Comparison of ENCODE assay signal across 18 cellular contexts in the genomic region with DNA sequence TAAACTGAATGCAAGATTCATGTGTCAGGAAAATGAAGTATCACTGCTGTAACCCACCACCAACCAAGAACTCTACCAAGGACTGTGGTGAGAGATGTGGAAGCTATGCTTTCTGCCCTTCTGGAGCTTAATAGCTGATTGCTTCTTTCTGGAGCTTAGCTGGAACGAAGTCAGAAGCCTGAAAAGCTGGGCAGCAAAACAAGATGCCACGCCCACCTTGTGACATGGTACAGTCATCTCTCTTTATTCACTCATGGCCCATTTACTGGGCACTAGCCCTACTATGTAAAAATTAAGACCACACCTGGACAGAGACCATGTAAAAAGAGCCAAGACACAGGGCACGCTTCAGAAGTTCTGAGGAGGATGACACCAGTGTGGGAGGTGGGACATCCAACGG. TPM values are rescaled to one million over a fixed set of nuclear protein-coding genes. Genes with fewer than 3 reads are reported as not detected.
DNase-seq lines count a peak whose midpoint lies in the region; ATAC-seq and TF ChIP-seq lines count a peak whose summit lies in the region.
"Had no signal": no experiment of that assay in that cellular context is flagged by ENCODE, and none has a peak within 500 bp of the region (broad histone marks: within the 10 kb centered on the region; RNA-seq: fewer than 3 reads in every experiment).

No MANE protein-coding gene starts in this region.

- no peak overlapping the region for H3K18ac ChIP-seq in neuronal stem cell (ENCODE audit: low read length)

- H3K36me3 Mint-ChIP-seq in chondrocyte (ENCODE audit: low read depth) = peaks cover 15% of the 10 kb centered on the region
- peaks cover 23 to 25% of the 10 kb centered on the region in 2 donors for H3K36me3 Mint-ChIP-seq in CD4-positive, alpha-beta memory T cell

- H3K27me3 ChIP-seq in left ventricle myocardium inferior (ENCODE audit: low read depth) (no peaks in the 10 kb centered on the region), neuronal stem cell (ENCODE audit: control insufficient read depth in 3 of 3, insufficient read depth in 3 of 3, low read depth in 1 of 3, low read length in 3 of 3) (no peaks in the 10 kb centered on the region), body of pancreas (no peaks in the 10 kb centered on the region)
- no peaks in the 10 kb centered on the region for H3K27me3 ChIP-seq in CD4-positive, alpha-beta memory T cell (ENCODE audit: insufficient read depth, low read length)
- H3K27me3 ChIP-seq: ovary, upper lobe of right lung had no signal

- POLR2A ChIA-PET in CD4-positive, alpha-beta memory T cell (lab: Charles Lee; ENCODE audit: partially characterized antibody) = no interaction called here

- H3K4ac ChIP-seq in neuronal stem cell (ENCODE audit: low read length) = no peak overlapping the region

- no peaks in the 10 kb centered on the region for H3K9me3 Mint-ChIP-seq in chondrocyte (ENCODE audit: low read depth)
- H3K9me3 Mint-ChIP-seq in CD4-positive, alpha-beta memory T cell = no peaks in the 10 kb centered on the region

- peak overlapping the region; percentile 55 for H2BK15ac ChIP-seq in neuronal stem cell (ENCODE audit: low read length)

- no peak overlapping the region for H3K23ac ChIP-seq in neuronal stem cell (ENCODE audit: low read depth, low read length, poor library complexity)

- CTCF ChIA-PET in CD4-positive, alpha-beta memory T cell (lab: Charles Lee; ENCODE audit: partially characterized antibody) = no interaction called here

- intact Hi-C loops in left ventricle myocardium inferior (cut with micrococcal nuclease) = no loop called here
- intact Hi-C loops in left ventricle myocardium superior (cut with micrococcal nuclease) = no loop called here
- intact Hi-C loops in CD4-positive, alpha-beta memory T cell (cut with micrococcal nuclease) = no loop called here
- intact Hi-C loops in body of pancreas (cut with DNase I) = no loop called here

- H3K4me2 ChIP-seq in neuronal stem cell (ENCODE audit: insufficient read depth, low read length, poor library complexity, severe bottlenecking) = no peak overlapping the region

- H4K8ac ChIP-seq in neuronal stem cell (ENCODE audit: low read depth, low read length) = no peak overlapping the region

- H3K4me3 Mint-ChIP-seq in chondrocyte (ENCODE audit: unreplicated experiment) = no peak overlapping the region
- no peak overlapping the region for H3K4me3 Mint-ChIP-seq in CD4-positive, alpha-beta memory T cell
- H3K4me3 Mint-ChIP-seq: activated CD8-positive, alpha-beta memory T cell treated with anti-CD3 and anti-CD28 coated beads, Interleukin-2, amount 10 ng/mL, durations not matched to agents 7 days and 5 days had no signal

- no peak overlapping the region for H2AK5ac ChIP-seq in neuronal stem cell (ENCODE audit: low read depth, low read length)

- no peak for TF ChIP-seq POLR2A in body of pancreas (IDR thresholded peaks at IDR 0.05)

- H2BK120ac ChIP-seq in neuronal stem cell (ENCODE audit: low read depth, low read length) = no peak overlapping the region

- WGBS in neuronal stem cell (ENCODE audit: extremely low coverage in 2 of 2, insufficient read length in 2 of 2, insufficient replicate concordance in 1 of 2), 2 donors = no CpG with 5 or more reads among the region's 4 CpGs
- 93 to 96% methylated on average over 4 of the region's 4 CpGs for WGBS in body of pancreas, 2 donors

- no peak overlapping the region for H2BK5ac ChIP-seq in neuronal stem cell (ENCODE audit: low read length)

- H3K4me1 ChIP-seq in left ventricle myocardium inferior (peaks cover 66% of the 10 kb centered on the region), neuronal stem cell (ENCODE audit: control insufficient read depth in 2 of 2, insufficient read depth in 1 of 2, low read depth in 1 of 2, low read length in 2 of 2) (peaks cover 5 to 13% of the 10 kb centered on the region in 2 donors), body of pancreas (peaks cover 50% of the 10 kb centered on the region)
- H3K4me1 ChIP-seq in CD4-positive, alpha-beta memory T cell (ENCODE audit: insufficient read depth, low read length) = no peaks in the 10 kb centered on the region

- no peak for TF ChIP-seq CTCF in left ventricle myocardium inferior (IDR thresholded peaks at IDR 0.05; ENCODE audit: borderline replicate concordance)
- TF ChIP-seq CTCF in chondrocyte (IDR thresholded peaks at IDR 0.05) = no peak
- no peak for TF ChIP-seq CTCF in body of pancreas (IDR thresholded peaks at IDR 0.05)

- no peak overlapping the region for H4K91ac ChIP-seq in neuronal stem cell (ENCODE audit: low read depth, low read length, poor library complexity)

- ATAC-seq in left ventricle myocardium superior = no peak
- no peak for ATAC-seq in HG03432 (IDR thresholded peaks at IDR 0.05; ENCODE audit: unreplicated experiment)
- no peak for ATAC-seq in body of pancreas
- ATAC-seq in GM21381 (IDR thresholded peaks at IDR 0.05; ENCODE audit: unreplicated experiment) = no peak
- ATAC-seq: activated CD8-positive, alpha-beta memory T cell treated with anti-CD3 and anti-CD28 coated beads, Interleukin-2, amount 10 ng/mL, durations not matched to agents 7 days and 5 days; upper lobe of right lung had no signal

- H3K9ac ChIP-seq in neuronal stem cell (ENCODE audit: low read depth, low read length, poor library complexity) = peak overlapping the region; percentile 55

- no peaks in the 10 kb centered on the region for H3K27me3 Mint-ChIP-seq in chondrocyte (ENCODE audit: low read depth)
- no peaks in the 10 kb centered on the region for H3K27me3 Mint-ChIP-seq in CD4-positive, alpha-beta memory T cell
- H3K27me3 Mint-ChIP-seq: activated CD8-positive, alpha-beta memory T cell treated with anti-CD3 and anti-CD28 coated beads, Interleukin-2, amount 10 ng/mL, durations not matched to agents 7 days and 5 days had no signal

- no peak overlapping the region for H3K14ac ChIP-seq in neuronal stem cell (ENCODE audit: low read length)

- DNase-seq in left ventricle myocardium inferior (no peak), left ventricle myocardium superior (no peak), chondrocyte (ENCODE audit: low spot score) (no peak), neuronal stem cell (ENCODE audit: low spot score) (no peak), body of pancreas (no peak)
- no peak for DNase-seq in CD4-positive, alpha-beta memory T cell
- DNase-seq: activated CD4-positive, CD25-positive, alpha-beta regulatory T cell treated with anti-CD3 and anti-CD28 coated beads, Interleukin-2, amount 50 U/mL, for 72 hours; activated CD8-positive, alpha-beta memory T cell treated with anti-CD3 and anti-CD28 coated beads, Interleukin-2, amount 10 ng/mL, durations not matched to agents 7 days and 5 days; activated gamma-delta T cell; anterior cingulate cortex; NCI-H187; ovary; SHP77 treated with DMSO at 0.1 percent for 48 hours; upper lobe of right lung had no signal

- peak overlapping the region; percentile 94 for H3K27ac Mint-ChIP-seq in chondrocyte (ENCODE audit: unreplicated experiment)
- H3K27ac Mint-ChIP-seq in CD4-positive, alpha-beta memory T cell = no peak overlapping the region
- H3K27ac Mint-ChIP-seq: activated CD8-positive, alpha-beta memory T cell treated with anti-CD3 and anti-CD28 coated beads, Interleukin-2, amount 10 ng/mL, durations not matched to agents 7 days and 5 days had no signal

- peak overlapping the region; percentile 87 for H3K27ac ChIP-seq in left ventricle myocardium inferior (replicated peaks)
- no peak overlapping the region for H3K27ac ChIP-seq in neuronal stem cell (replicated peaks; ENCODE audit: low read length)
- no peak overlapping the region for H3K27ac ChIP-seq in CD4-positive, alpha-beta memory T cell (ENCODE audit: low read depth, low read length)
- no peak overlapping the region for H3K27ac ChIP-seq in body of pancreas
- H3K27ac ChIP-seq: epithelial cell of prostate, upper lobe of right lung had no signal

- H3K79me1 ChIP-seq in neuronal stem cell (ENCODE audit: low read depth, low read length) = no peaks in the 10 kb centered on the region

- no peak overlapping the region for H2AFZ ChIP-seq in neuronal stem cell (ENCODE audit: low read length)

- H3K4me3 ChIP-seq in left ventricle myocardium inferior (no peak overlapping the region), neuronal stem cell (ENCODE audit: low read length in 2 of 2) (no peak overlapping the region), body of pancreas (no peak overlapping the region)
- no peak overlapping the region for H3K4me3 ChIP-seq in CD4-positive, alpha-beta memory T cell (ENCODE audit: low read length in 2 of 2)
- H3K4me3 ChIP-seq: ovary, smooth muscle cell, upper lobe of right lung had no signal

- peaks cover 82% of the 10 kb centered on the region for H3K4me1 Mint-ChIP-seq in chondrocyte (ENCODE audit: low read depth)
- H3K4me1 Mint-ChIP-seq in CD4-positive, alpha-beta memory T cell = peaks cover 1 to 9% (median 6%) of the 10 kb centered on the region in 4 donors

- H3K36me3 ChIP-seq in left ventricle myocardium inferior = peaks cover 27% of the 10 kb centered on the region
- peaks cover 0 to 30% of the 10 kb centered on the region in 2 donors for H3K36me3 ChIP-seq in neuronal stem cell (replicated peaks in 1 of 2; ENCODE audit: control insufficient read depth in 2 of 2, insufficient read depth in 2 of 2, low read length in 2 of 2)
- no peaks in the 10 kb centered on the region for H3K36me3 ChIP-seq in CD4-positive, alpha-beta memory T cell (ENCODE audit: insufficient read depth, low read length)
- peaks cover 0 to 6% of the 10 kb centered on the region in 2 donors for H3K36me3 ChIP-seq in body of pancreas (replicated peaks in 1 of 2; ENCODE audit: insufficient read depth in 1 of 2, low read depth in 2 of 2)
- H3K36me3 ChIP-seq: ovary had no signal

- no peak overlapping the region for H2BK12ac ChIP-seq in neuronal stem cell (ENCODE audit: low read length)

- H3K9me3 ChIP-seq in left ventricle myocardium inferior (replicated peaks) (no peaks in the 10 kb centered on the region), neuronal stem cell (replicated peaks in 1 of 2; ENCODE audit: control insufficient read depth in 2 of 2, insufficient read depth in 1 of 2, low read depth in 1 of 2, low read length in 2 of 2) (no peaks in the 10 kb centered on the region), body of pancreas (no peaks in the 10 kb centered on the region)
- H3K9me3 ChIP-seq in CD4-positive, alpha-beta memory T cell (ENCODE audit: control insufficient read depth in 1 of 2, low read length in 2 of 2) = no peaks in the 10 kb centered on the region
- H3K9me3 ChIP-seq: ovary, upper lobe of right lung had no signal

RNA-seq across cellular contexts. Expression of gene TEX2, which starts 48.1 kb away (rescaled TPM):
- 58.0 TPM for total RNA-seq in left ventricle myocardium inferior
- 55.4 TPM for total RNA-seq in left ventricle myocardium superior
- 45.3 to 119 TPM (median 47.3 TPM) in 3 replicates for total RNA-seq in chondrocyte
- 4.1 TPM for polyA plus RNA-seq in neuronal stem cell (2013, experiment 1 of 2)
- polyA plus RNA-seq in neuronal stem cell (2013, experiment 2 of 2) = 4.3 TPM
- 10 to 100 TPM; 12.6 to 13.1 TPM for total RNA-seq in CD4-positive, alpha-beta memory T cell
- 1 to 10 TPM; 7.9 to 8.7 TPM for polyA plus RNA-seq in CD4-positive, alpha-beta memory T cell
- total RNA-seq in body of pancreas = 10 to 100 TPM; 36.1 to 82.1 TPM
